In genomic region chr2:73225513-73226360, GRCh38 we compare ENCODE assay signal across 1 cellular context.
TF ChIP-seq lines count a peak whose summit lies in the region.

No MANE protein-coding gene starts in this region.

TF ChIP-seq in WTC11, 78 proteins besides CTCF, POLR2A, EP300 and RAD21 (continued from another document):
- no peak for TF ChIP-seq PRDM15 (CRISPR knock-in tag; IDR thresholded peaks at IDR 0.05)
